In genomic region chr16:87383522-87384161, GRCh38 we compare ENCODE assay signal across 1 cellular context.
TF ChIP-seq lines count a peak whose summit lies in the region.

Gene FBXO31, minus strand, starts transcription at chr16:87383776. Its CDS starts 32 bp downstream, at chr16:87383744.

TF ChIP-seq in HepG2, 621 proteins besides CTCF, POLR2A, EP300 and RAD21 (continued from another document and continues in another):
- no peak for TF ChIP-seq RNF219 (CRISPR knock-in tag; IDR thresholded peaks at IDR 0.05)
- TF ChIP-seq GATA4 (IDR thresholded peaks at IDR 0.05; ENCODE audit: borderline replicate concordance, low read depth): peak; percentile 77; the same call in 1 of the 2 replicates
- peak; percentile 10; the same call in 1 of the 2 replicates for TF ChIP-seq ZNF235 (CRISPR knock-in tag; IDR thresholded peaks at IDR 0.05; ENCODE audit: borderline replicate concordance)
- TF ChIP-seq ZNF839 (CRISPR knock-in tag; IDR thresholded peaks at IDR 0.05; ENCODE audit: borderline replicate concordance): peak; percentile 84; the same call in 1 of the 2 replicates
- peak; percentile 47; the same call in 1 of the 2 replicates for TF ChIP-seq MXD3 (CRISPR knock-in tag; IDR thresholded peaks at IDR 0.05)
- TF ChIP-seq REST (IDR thresholded peaks at IDR 0.05; ENCODE audit: borderline replicate concordance in 1 of 2, low read depth in 1 of 2, low read length in 2 of 2): no peak; a peak in 1 of 4 replicates
- TF ChIP-seq ZBTB37 (CRISPR knock-in tag; IDR thresholded peaks at IDR 0.05): no peak
- peak; percentile 88 for TF ChIP-seq ZFP37 (CRISPR knock-in tag; IDR thresholded peaks at IDR 0.05; ENCODE audit: borderline replicate concordance)
- no peak for TF ChIP-seq ZNF703 (CRISPR knock-in tag; IDR thresholded peaks at IDR 0.05; ENCODE audit: borderline replicate concordance)
- 0 out of 2 replicates have a peak, but pooled peaks have one; percentile 58 for TF ChIP-seq TIGD3 (CRISPR knock-in tag; IDR thresholded peaks at IDR 0.05; ENCODE audit: borderline replicate concordance)
- 0 out of 2 replicates have a peak, but pooled peaks have one; percentile 68 for TF ChIP-seq ZNF784 (CRISPR knock-in tag; IDR thresholded peaks at IDR 0.05; ENCODE audit: borderline replicate concordance)
- no peak for TF ChIP-seq CBX2 (IDR thresholded peaks at IDR 0.05; ENCODE audit: low read depth, low read length)
- TF ChIP-seq CBX2 (CRISPR knock-in tag; IDR thresholded peaks at IDR 0.05; ENCODE audit: low read depth): no peak
- TF ChIP-seq ATF4 (CRISPR knock-in tag; IDR thresholded peaks at IDR 0.05): peak in 1 of 2 experiments; percentile 47; a peak in 1 of 4 replicates
- TF ChIP-seq ZNF367 (CRISPR knock-in tag; IDR thresholded peaks at IDR 0.05; ENCODE audit: borderline replicate concordance): no peak; the same call in none of the 2 replicates
- no peak for TF ChIP-seq ZSCAN12 (CRISPR knock-in tag; IDR thresholded peaks at IDR 0.05)
- peak; percentile 57; the same call in 1 of the 2 replicates for TF ChIP-seq ZBTB34 (CRISPR knock-in tag; IDR thresholded peaks at IDR 0.05)
- TF ChIP-seq HOXA9 (CRISPR knock-in tag; IDR thresholded peaks at IDR 0.05; ENCODE audit: borderline replicate concordance): peak; percentile 94
- TF ChIP-seq ZNF530 (CRISPR knock-in tag; IDR thresholded peaks at IDR 0.05; ENCODE audit: low read depth): no peak
- no peak for TF ChIP-seq SNAPC5 (CRISPR knock-in tag; IDR thresholded peaks at IDR 0.05; ENCODE audit: borderline replicate concordance)
- TF ChIP-seq HOXD1 (CRISPR knock-in tag; IDR thresholded peaks at IDR 0.05): peak; percentile 87
- no peak for TF ChIP-seq MAFG (CRISPR knock-in tag; IDR thresholded peaks at IDR 0.05)
- no peak; the same call in 1 of the 2 replicates for TF ChIP-seq ZNF710 (CRISPR knock-in tag; IDR thresholded peaks at IDR 0.05; ENCODE audit: borderline replicate concordance)
- TF ChIP-seq ELF1 (CRISPR knock-in tag; IDR thresholded peaks at IDR 0.05): peak; percentile 83
- peak; percentile 96 for TF ChIP-seq ATF2 (CRISPR knock-in tag; IDR thresholded peaks at IDR 0.05)
- no peak for TF ChIP-seq GLMP (CRISPR knock-in tag; IDR thresholded peaks at IDR 0.05; ENCODE audit: borderline replicate concordance)
- peak; percentile 66 for TF ChIP-seq ZNF589 (CRISPR knock-in tag; conservative IDR thresholded peaks at IDR 0.05)
- peak; percentile 97 for TF ChIP-seq CSRNP1 (CRISPR knock-in tag; IDR thresholded peaks at IDR 0.05)
- TF ChIP-seq FOXP1 (IDR thresholded peaks at IDR 0.05): no peak
- TF ChIP-seq FOXP1 (CRISPR knock-in tag; IDR thresholded peaks at IDR 0.05): peak; percentile 75
- no peak for TF ChIP-seq ZNF678 (CRISPR knock-in tag; IDR thresholded peaks at IDR 0.05)
- no peak for TF ChIP-seq CHD2 (IDR thresholded peaks at IDR 0.05; ENCODE audit: low read depth, low read length)
- TF ChIP-seq MTF1 (CRISPR knock-in tag; IDR thresholded peaks at IDR 0.05): peak; percentile 98
- no peak for TF ChIP-seq TRIM24 (CRISPR knock-in tag; IDR thresholded peaks at IDR 0.05)
- peak; percentile 91; the same call in 1 of the 2 replicates for TF ChIP-seq KDM5B (CRISPR knock-in tag; IDR thresholded peaks at IDR 0.05; ENCODE audit: borderline replicate concordance)
- TF ChIP-seq PHF5A (CRISPR knock-in tag; IDR thresholded peaks at IDR 0.05; ENCODE audit: low read depth, unreplicated experiment): peak; percentile 88
- peak; percentile 82 for TF ChIP-seq TEAD3 (CRISPR knock-in tag; optimal IDR thresholded peaks at IDR 0.05; ENCODE audit: borderline replicate concordance)
- no peak; the same call in 1 of the 2 replicates for TF ChIP-seq STAT5B (CRISPR knock-in tag; IDR thresholded peaks at IDR 0.05)
- TF ChIP-seq FOSL1 (CRISPR knock-in tag; IDR thresholded peaks at IDR 0.05; ENCODE audit: borderline replicate concordance): no peak
- peak; percentile 67; the same call in 1 of the 2 replicates for TF ChIP-seq JUN (CRISPR knock-in tag; IDR thresholded peaks at IDR 0.05)
